Comparison of ENCODE assay signal across 14 cellular contexts in the genomic region with DNA sequence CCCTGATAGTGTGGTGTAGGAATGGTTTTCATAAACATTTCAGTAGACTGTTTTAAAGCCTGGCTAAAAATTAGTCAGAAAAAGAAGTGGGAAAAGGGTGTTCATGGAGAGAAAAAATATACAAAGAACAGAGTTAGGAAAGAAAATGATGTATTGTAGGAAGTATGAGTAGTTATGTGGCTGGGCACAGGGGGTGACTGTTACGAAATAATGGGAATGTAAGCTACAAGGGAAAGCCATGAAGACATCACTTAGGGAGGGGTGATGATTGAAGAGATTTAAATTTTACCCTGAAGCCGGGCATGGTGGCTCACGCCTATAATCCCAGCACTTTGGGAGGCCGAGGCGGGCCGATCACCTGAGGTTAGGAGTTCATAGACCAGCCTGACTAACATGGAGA. TPM values are rescaled to one million over a fixed set of nuclear protein-coding genes. Genes with fewer than 3 reads are reported as not detected.
DNase-seq lines count a peak whose midpoint lies in the region; ATAC-seq and TF ChIP-seq lines count a peak whose summit lies in the region.
"Had no signal": no experiment of that assay in that cellular context is flagged by ENCODE, and none has a peak within 500 bp of the region (broad histone marks: within the 10 kb centered on the region; RNA-seq: fewer than 3 reads in every experiment).

No MANE protein-coding gene starts in this region.

- H4K91ac ChIP-seq in neuronal stem cell (ENCODE audit: low read depth, low read length, poor library complexity) = no peak overlapping the region

- H3K4me1 ChIP-seq in neuronal stem cell (ENCODE audit: control insufficient read depth in 2 of 2, insufficient read depth in 1 of 2, low read depth in 1 of 2, low read length in 2 of 2) = no peaks in the 10 kb centered on the region
- H3K4me1 ChIP-seq: upper lobe of left lung had no signal

- no peak overlapping the region for H2BK120ac ChIP-seq in neuronal stem cell (ENCODE audit: low read depth, low read length)

- H3K36me3 ChIP-seq in neuronal stem cell (replicated peaks in 1 of 2; ENCODE audit: control insufficient read depth in 2 of 2, insufficient read depth in 2 of 2, low read length in 2 of 2) = peaks cover 24 to 85% of the 10 kb centered on the region in 2 donors

- H2AFZ ChIP-seq in neuronal stem cell (ENCODE audit: low read length) = no peak overlapping the region
- H2AFZ ChIP-seq: PC-9 had no signal

- H4K8ac ChIP-seq in neuronal stem cell (ENCODE audit: low read depth, low read length) = no peak overlapping the region

- no peak overlapping the region for H2AK5ac ChIP-seq in neuronal stem cell (ENCODE audit: low read depth, low read length)

- no peak overlapping the region for H3K4ac ChIP-seq in neuronal stem cell (ENCODE audit: low read length)

- ATAC-seq in GM21381 (IDR thresholded peaks at IDR 0.05; ENCODE audit: unreplicated experiment) = no peak
- ATAC-seq in GM19328 (IDR thresholded peaks at IDR 0.05; ENCODE audit: unreplicated experiment) = no peak
- ATAC-seq: activated naive CD4-positive, alpha-beta T cell treated with anti-CD3 and anti-CD28 coated beads, Interleukin-2, amount 50 U/mL, for 72 hours had no signal

- no peak overlapping the region for H3K27ac ChIP-seq in neuronal stem cell (replicated peaks; ENCODE audit: low read length)
- H3K27ac ChIP-seq: upper lobe of left lung had no signal

- no peak overlapping the region for H2BK15ac ChIP-seq in neuronal stem cell (ENCODE audit: low read length)

- no peak overlapping the region for H3K4me3 ChIP-seq in cardiac fibroblast (replicated peaks in 1 of 2; ENCODE audit: low read depth in 2 of 2, low read length in 2 of 2)
- no peak overlapping the region for H3K4me3 ChIP-seq in neuronal stem cell (ENCODE audit: low read length in 2 of 2)
- H3K4me3 ChIP-seq: PC-9, upper lobe of left lung had no signal

- no peaks in the 10 kb centered on the region for H3K27me3 ChIP-seq in neuronal stem cell (ENCODE audit: control insufficient read depth in 3 of 3, insufficient read depth in 3 of 3, low read depth in 1 of 3, low read length in 3 of 3)
- H3K27me3 ChIP-seq: upper lobe of left lung had no signal

- H2BK5ac ChIP-seq in neuronal stem cell (ENCODE audit: low read length) = no peak overlapping the region

- DNase-seq in AG08395 (ENCODE audit: low spot score) (peak; percentile 39), ELR (ENCODE audit: low read depth) (peak; percentile 38), cardiac fibroblast (ENCODE audit: low read depth in 2 of 2) (peak; percentile 62 to 76), kidney tubule cell (ENCODE audit: low spot score) (peak; percentile 7), neuronal stem cell (ENCODE audit: low spot score) (no peak), DMS 273 treated with DMSO at 0.1 percent for 48 hours (lab: John Stamatoyannopoulos, UW) (no peak)
- DNase-seq: CD4-positive, alpha-beta memory T cell; NCI-H1092 treated with DMSO at 0.1 percent for 48 hours; PC-9; stimulated activated CD4-positive, alpha-beta T cell treated with anti-CD3 and anti-CD28 coated beads, Interleukin-15, amount 100 ng/mL, for 24 hours; upper lobe of left lung had no signal

- no peak overlapping the region for H3K9ac ChIP-seq in neuronal stem cell (ENCODE audit: low read depth, low read length, poor library complexity)

- no peak overlapping the region for H3K14ac ChIP-seq in neuronal stem cell (ENCODE audit: low read length)

- no peak overlapping the region for H3K4me2 ChIP-seq in neuronal stem cell (ENCODE audit: insufficient read depth, low read length, poor library complexity, severe bottlenecking)
- H3K4me2 ChIP-seq: PC-9 had no signal

- H2BK12ac ChIP-seq in neuronal stem cell (ENCODE audit: low read length) = no peak overlapping the region

- no peak for TF ChIP-seq CTCF in cardiac fibroblast (IDR thresholded peaks at IDR 0.05; ENCODE audit: low read depth, low read length)

- H3K18ac ChIP-seq in neuronal stem cell (ENCODE audit: low read length) = no peak overlapping the region

- no peaks in the 10 kb centered on the region for H3K9me3 ChIP-seq in neuronal stem cell (replicated peaks in 1 of 2; ENCODE audit: control insufficient read depth in 2 of 2, insufficient read depth in 1 of 2, low read depth in 1 of 2, low read length in 2 of 2)
- H3K9me3 ChIP-seq: upper lobe of left lung had no signal

- H3K23ac ChIP-seq in neuronal stem cell (ENCODE audit: low read depth, low read length, poor library complexity) = no peak overlapping the region

- H3K79me1 ChIP-seq in neuronal stem cell (ENCODE audit: low read depth, low read length) = no peaks in the 10 kb centered on the region

- whole genome bisulfite sequencing in neuronal stem cell (ENCODE audit: extremely low coverage in 2 of 2, insufficient read length in 2 of 2, insufficient replicate concordance in 1 of 2), 2 donors = 100% methylated on average over 1 of the region's 6 CpGs; no CpG with 5 or more reads in 1 of the 2 donors

RNA-seq across cellular contexts. Expression of gene NUP88, which starts 55.3 kb away (rescaled TPM):
- polyA plus RNA-seq in neuronal stem cell (2013, experiment 1 of 2) = 54.7 TPM
- polyA plus RNA-seq in neuronal stem cell (2013, experiment 2 of 2) = 54.2 TPM

RNA-seq across cellular contexts. Expression of gene RPAIN, which starts 55.8 kb away (rescaled TPM):
- polyA plus RNA-seq in neuronal stem cell (2013, experiment 1 of 2) = 63.2 TPM
- 62.0 TPM for polyA plus RNA-seq in neuronal stem cell (2013, experiment 2 of 2)

Comparison
In these comparisons a context has a peak if more than half of its experiments do, and no peak if none do; other contexts are left out.
1. DNase-seq: peak in AG08395 (single experiment), ELR (single experiment), cardiac fibroblast (2 of 2) and kidney tubule cell (single experiment); none in neuronal stem cell (single experiment) and DMS 273 treated with DMSO at 0.1 percent for 48 hours (single experiment).